Comparison of ENCODE assay signal across 8 cellular contexts in genomic region chr19:14200147-14200841, GRCh38. TPM values are rescaled to one million over a fixed set of nuclear protein-coding genes. Genes with fewer than 3 reads are reported as not detected.
DNase-seq lines count a peak whose midpoint lies in the region; ATAC-seq and TF ChIP-seq lines count a peak whose summit lies in the region.
"Not testable (repeated sequence)": the region's sequence is repeated elsewhere in the genome, so short reads cannot be mapped to it uniquely, and the experiment has no call there.

No MANE protein-coding gene starts in this region.

- intact Hi-C loops in activated T-helper 1 cell treated with anti-CD3 and anti-CD28 coated beads, Interleukin-12 subunit alpha, Interleukin-12 subunit beta, Interleukin-2, Interleukin-4 antibody, amounts not matched to agents 30 ng/mL and 10 ng/mL and 1 ng/mL, durations not matched to agents 14 hours and 24 hours and 36 hours (cut with micrococcal nuclease): not testable (repeated sequence)

- H3K27ac ChIP-seq in 22Rv1; endodermal cell (ENCODE audit: low read depth, low read length): not testable (repeated sequence)

- H3K36me3 Mint-ChIP-seq in T-helper 2 cell treated with Interferon-gamma antibody and Interleukin-4, amounts not matched to agents 5 μg/mL and 100 μg/mL, for 36 hours (ENCODE audit: low read depth); activated T-helper 1 cell treated with anti-CD3 and anti-CD28 coated beads, Interleukin-12 subunit alpha, Interleukin-12 subunit beta, Interleukin-2, Interleukin-4 antibody, amounts not matched to agents 30 ng/mL and 10 ng/mL and 1 ng/mL, durations not matched to agents 14 hours and 24 hours and 36 hours (ENCODE audit: low read depth); endodermal cell (ENCODE audit: low read depth): not testable (repeated sequence)

- H3K9me3 ChIP-seq in endodermal cell (ENCODE audit: control insufficient read depth, low read length): not testable (repeated sequence)

- H3K4me1 Mint-ChIP-seq in T-helper 2 cell treated with Interferon-gamma antibody and Interleukin-4, amounts not matched to agents 5 μg/mL and 100 μg/mL, for 36 hours (ENCODE audit: low read depth): peaks cover 16% of the 10 kb centered on the region
- H3K4me1 Mint-ChIP-seq in activated T-helper 1 cell treated with anti-CD3 and anti-CD28 coated beads, Interleukin-12 subunit alpha, Interleukin-12 subunit beta, Interleukin-2, Interleukin-4 antibody, amounts not matched to agents 30 ng/mL and 10 ng/mL and 1 ng/mL, durations not matched to agents 14 hours and 24 hours and 36 hours (ENCODE audit: low read depth): peaks cover 38% of the 10 kb centered on the region
- not testable (repeated sequence) for H3K4me1 Mint-ChIP-seq in endodermal cell

- peak; percentile 58 for DNase-seq in GM12865 (ENCODE audit: low read depth)
- peak; percentile 61 for DNase-seq in MV-4-11 (lab: John Stamatoyannopoulos, UW)
- DNase-seq in T-helper 2 cell treated with Interferon-gamma antibody and Interleukin-4, amounts not matched to agents 5 μg/mL and 100 μg/mL, for 36 hours (ENCODE audit: low spot score): peak; percentile 31
- DNase-seq in activated T-helper 1 cell treated with anti-CD3 and anti-CD28 coated beads, Interleukin-12 subunit alpha, Interleukin-12 subunit beta, Interleukin-2, Interleukin-4 antibody, amounts not matched to agents 30 ng/mL and 10 ng/mL and 1 ng/mL, durations not matched to agents 14 hours and 24 hours and 36 hours (ENCODE audit: low spot score): peak; percentile 46
- peak; percentile 82 for DNase-seq in endodermal cell
- DNase-seq in left lobe of liver (ENCODE audit: low spot score): not testable (repeated sequence)
- peak; percentile 21 to 35 for DNase-seq in stimulated activated CD4-positive, alpha-beta T cell treated with anti-CD3 and anti-CD28 coated beads, Interleukin-12 subunit alpha, Interleukin-12 subunit beta, amount 100 ng/mL, for 24 hours (ENCODE audit: low read depth in 2 of 2)

- peaks cover 27% of the 10 kb centered on the region for H3K27me3 Mint-ChIP-seq in T-helper 2 cell treated with Interferon-gamma antibody and Interleukin-4, amounts not matched to agents 5 μg/mL and 100 μg/mL, for 36 hours (ENCODE audit: low read depth)
- H3K27me3 Mint-ChIP-seq in activated T-helper 1 cell treated with anti-CD3 and anti-CD28 coated beads, Interleukin-12 subunit alpha, Interleukin-12 subunit beta, Interleukin-2, Interleukin-4 antibody, amounts not matched to agents 30 ng/mL and 10 ng/mL and 1 ng/mL, durations not matched to agents 14 hours and 24 hours and 36 hours (ENCODE audit: insufficient read depth): peaks cover 25% of the 10 kb centered on the region
- H3K27me3 Mint-ChIP-seq in endodermal cell (ENCODE audit: insufficient read depth): not testable (repeated sequence)

- 86 to 100% methylated on average over 9 to 22 of the region's 24 CpGs for WGBS in endodermal cell (ENCODE audit: insufficient coverage in 1 of 2, insufficient read length in 1 of 2), 2 experiments

- H3K4me3 Mint-ChIP-seq in T-helper 2 cell treated with Interferon-gamma antibody and Interleukin-4, amounts not matched to agents 5 μg/mL and 100 μg/mL, for 36 hours; activated T-helper 1 cell treated with anti-CD3 and anti-CD28 coated beads, Interleukin-12 subunit alpha, Interleukin-12 subunit beta, Interleukin-2, Interleukin-4 antibody, amounts not matched to agents 30 ng/mL and 10 ng/mL and 1 ng/mL, durations not matched to agents 14 hours and 24 hours and 36 hours; endodermal cell: not testable (repeated sequence)

- not testable (repeated sequence) for H3K27ac Mint-ChIP-seq in T-helper 2 cell treated with Interferon-gamma antibody and Interleukin-4, amounts not matched to agents 5 μg/mL and 100 μg/mL, for 36 hours; activated T-helper 1 cell treated with anti-CD3 and anti-CD28 coated beads, Interleukin-12 subunit alpha, Interleukin-12 subunit beta, Interleukin-2, Interleukin-4 antibody, amounts not matched to agents 30 ng/mL and 10 ng/mL and 1 ng/mL, durations not matched to agents 14 hours and 24 hours and 36 hours; endodermal cell

- not testable (repeated sequence) for H3K4me1 ChIP-seq in endodermal cell (ENCODE audit: control insufficient read depth, insufficient read depth, low read length)

- ATAC-seq in left lobe of liver: peak; percentile 44

- H3K36me3 ChIP-seq in endodermal cell (ENCODE audit: control insufficient read depth, insufficient read depth, low read length): not testable (repeated sequence)

- TF ChIP-seq CTCF in 22Rv1 (IDR thresholded peaks at IDR 0.05): peak; percentile 71
- TF ChIP-seq CTCF in GM12865 (IDR thresholded peaks at IDR 0.05; ENCODE audit: insufficient read depth, low read depth, low read length, missing control alignments): peak; percentile 60
- TF ChIP-seq CTCF in endodermal cell (conservative IDR thresholded peaks at IDR 0.05): peak; percentile 87

- H3K27me3 ChIP-seq in endodermal cell (ENCODE audit: control insufficient read depth, insufficient read depth, low read length, poor library complexity, severe bottlenecking): not testable (repeated sequence)

- not testable (repeated sequence) for H3K9ac ChIP-seq in endodermal cell (ENCODE audit: extremely low read depth, low read length, poor library complexity, severe bottlenecking)

- not testable (repeated sequence) for H3K9me3 Mint-ChIP-seq in T-helper 2 cell treated with Interferon-gamma antibody and Interleukin-4, amounts not matched to agents 5 μg/mL and 100 μg/mL, for 36 hours; activated T-helper 1 cell treated with anti-CD3 and anti-CD28 coated beads, Interleukin-12 subunit alpha, Interleukin-12 subunit beta, Interleukin-2, Interleukin-4 antibody, amounts not matched to agents 30 ng/mL and 10 ng/mL and 1 ng/mL, durations not matched to agents 14 hours and 24 hours and 36 hours; endodermal cell

- H3K4me3 ChIP-seq in GM12865 (ENCODE audit: low read depth, low read length); endodermal cell (ENCODE audit: low read length): not testable (repeated sequence)

RNA-seq across cellular contexts. Expression of gene ADGRL1, which starts 5.7 kb away (rescaled TPM):
- total RNA-seq in activated T-helper 1 cell treated with anti-CD3 and anti-CD28 coated beads, Interleukin-12 subunit alpha, Interleukin-12 subunit beta, Interleukin-2, Interleukin-4 antibody, amounts not matched to agents 30 ng/mL and 10 ng/mL and 1 ng/mL, durations not matched to agents 14 hours and 24 hours and 36 hours: 11.6 and 12.4 TPM in 2 replicates
- total RNA-seq in endodermal cell (10 to 100 TPM; 70.8 to 82.6 TPM), left lobe of liver (1.3 TPM)
- 61.7 TPM for polyA plus RNA-seq in endodermal cell (2013, experiment 1 of 2)
- 51.6 TPM for polyA plus RNA-seq in endodermal cell (2013, experiment 2 of 2)
